In genomic region chr15:66719471-66719870, GRCh38 we compare ENCODE assay signal across 19 cellular contexts. TPM values are rescaled to one million over a fixed set of nuclear protein-coding genes. Genes with fewer than 3 reads are reported as not detected.
A peak's percentile ranks its signal among the peaks of the same experiment; 100 is the strongest.
DNase-seq lines count a peak whose midpoint lies in the region; ATAC-seq and TF ChIP-seq lines count a peak whose summit lies in the region.
"Had no signal": no experiment of that assay in that cellular context is flagged by ENCODE, and none has a peak within 500 bp of the region (broad histone marks: within the 10 kb centered on the region; RNA-seq: fewer than 3 reads in every experiment).

No MANE protein-coding gene starts in this region.

- peak overlapping the region; percentile 74 for H3K27ac Mint-ChIP-seq in activated naive CD8-positive, alpha-beta T cell treated with anti-CD3 and anti-CD28 coated beads, Interleukin-2, amount 10 ng/mL, durations not matched to agents 7 days and 5 days
- H3K27ac Mint-ChIP-seq in activated naive CD8-positive, alpha-beta T cell treated with anti-CD3 and anti-CD28 coated beads for 36 hours, result no peak overlapping the region
- peak overlapping the region; percentile 69 for H3K27ac Mint-ChIP-seq in nephron progenitor cell
- no peak overlapping the region for H3K27ac Mint-ChIP-seq in stimulated activated memory B cell treated with anti-CD40 and anti-IgM and Interleukin-4, amounts not matched to agents 10 μg/mL and 1 μg/mL and 100 μg/mL, for 72 hours
- H3K27ac Mint-ChIP-seq: activated B cell treated with CpG ODN at 0.5 μM for 24 hours; activated naive CD8-positive, alpha-beta T cell; activated T-cell treated with anti-CD3 and anti-CD28 coated beads, Interleukin-2, amount 50 U/mL, for 72 hours; GM23338 had no signal

- TF ChIP-seq CTCF in nephron progenitor cell (IDR thresholded peaks at IDR 0.05), result no peak

- H3K4me1 Mint-ChIP-seq in activated naive CD8-positive, alpha-beta T cell treated with anti-CD3 and anti-CD28 coated beads, Interleukin-2, amount 10 ng/mL, durations not matched to agents 7 days and 5 days, result peaks cover 27% of the 10 kb centered on the region
- H3K4me1 Mint-ChIP-seq in activated naive CD8-positive, alpha-beta T cell treated with anti-CD3 and anti-CD28 coated beads for 36 hours, result peaks cover 5% of the 10 kb centered on the region
- H3K4me1 Mint-ChIP-seq in nephron progenitor cell, result peaks cover 77% of the 10 kb centered on the region
- peaks cover 3% of the 10 kb centered on the region for H3K4me1 Mint-ChIP-seq in stimulated activated memory B cell treated with anti-CD40 and anti-IgM and Interleukin-4, amounts not matched to agents 10 μg/mL and 1 μg/mL and 100 μg/mL, for 72 hours

- H3K27me3 Mint-ChIP-seq in activated naive CD8-positive, alpha-beta T cell treated with anti-CD3 and anti-CD28 coated beads, Interleukin-2, amount 10 ng/mL, durations not matched to agents 7 days and 5 days, result peaks cover 3% of the 10 kb centered on the region
- H3K27me3 Mint-ChIP-seq in activated naive CD8-positive, alpha-beta T cell treated with anti-CD3 and anti-CD28 coated beads for 36 hours, result no peaks in the 10 kb centered on the region
- H3K27me3 Mint-ChIP-seq in nephron progenitor cell (ENCODE audit: low read depth, poor library complexity), result peaks cover 2% of the 10 kb centered on the region
- H3K27me3 Mint-ChIP-seq in stimulated activated memory B cell treated with anti-CD40 and anti-IgM and Interleukin-4, amounts not matched to agents 10 μg/mL and 1 μg/mL and 100 μg/mL, for 72 hours, result peaks cover 62% of the 10 kb centered on the region
- H3K27me3 Mint-ChIP-seq: activated naive CD8-positive, alpha-beta T cell had no signal

- peak overlapping the region; percentile 62 for H3K9ac ChIP-seq in adipocyte (ENCODE audit: low read length)

- H3K27me3 ChIP-seq in adipocyte (replicated peaks; ENCODE audit: control insufficient read depth, insufficient read depth, low read length), result no peaks in the 10 kb centered on the region
- H3K27me3 ChIP-seq: right atrium auricular region had no signal

- peaks cover 92% of the 10 kb centered on the region for H3K36me3 ChIP-seq in adipocyte (ENCODE audit: control insufficient read depth, insufficient read depth, low read length, severe bottlenecking)

- no peaks in the 10 kb centered on the region for H3K9me3 Mint-ChIP-seq in activated naive CD8-positive, alpha-beta T cell treated with anti-CD3 and anti-CD28 coated beads, Interleukin-2, amount 10 ng/mL, durations not matched to agents 7 days and 5 days
- no peaks in the 10 kb centered on the region for H3K9me3 Mint-ChIP-seq in activated naive CD8-positive, alpha-beta T cell treated with anti-CD3 and anti-CD28 coated beads for 36 hours
- no peaks in the 10 kb centered on the region for H3K9me3 Mint-ChIP-seq in nephron progenitor cell
- no peaks in the 10 kb centered on the region for H3K9me3 Mint-ChIP-seq in stimulated activated memory B cell treated with anti-CD40 and anti-IgM and Interleukin-4, amounts not matched to agents 10 μg/mL and 1 μg/mL and 100 μg/mL, for 72 hours
- H3K9me3 Mint-ChIP-seq: activated B cell treated with CpG ODN at 0.5 μM for 24 hours; activated T-cell treated with anti-CD3 and anti-CD28 coated beads, Interleukin-2, amount 50 U/mL, for 72 hours; brain; CD4-positive, alpha-beta memory T cell; GM23338 had no signal

- POLR2A ChIA-PET in activated naive CD8-positive, alpha-beta T cell treated with anti-CD3 and anti-CD28 coated beads, Interleukin-2, amount 10 ng/mL, durations not matched to agents 7 days and 5 days (lab: Charles Lee), result interaction anchor here (0.9 to 3.7 kb wide), 5 partner anchors 17 to 192 kb away, joined by 3 to 42 read pairs (median 4); partner anchors contain the start of gene SMAD6

- H3K4me1 ChIP-seq in adipocyte (ENCODE audit: control insufficient read depth, insufficient read depth, low read length), result peaks cover 91% of the 10 kb centered on the region

- H3K9me3 ChIP-seq in adipocyte (ENCODE audit: control insufficient read depth, low read length), result no peaks in the 10 kb centered on the region
- H3K9me3 ChIP-seq: right atrium auricular region had no signal

- peak overlapping the region; percentile 41 for H3K4me3 Mint-ChIP-seq in activated naive CD8-positive, alpha-beta T cell treated with anti-CD3 and anti-CD28 coated beads, Interleukin-2, amount 10 ng/mL, durations not matched to agents 7 days and 5 days
- no peak overlapping the region for H3K4me3 Mint-ChIP-seq in activated naive CD8-positive, alpha-beta T cell treated with anti-CD3 and anti-CD28 coated beads for 36 hours
- no peak overlapping the region for H3K4me3 Mint-ChIP-seq in nephron progenitor cell
- H3K4me3 Mint-ChIP-seq in stimulated activated memory B cell treated with anti-CD40 and anti-IgM and Interleukin-4, amounts not matched to agents 10 μg/mL and 1 μg/mL and 100 μg/mL, for 72 hours, result no peak overlapping the region
- H3K4me3 Mint-ChIP-seq: activated B cell treated with CpG ODN at 0.5 μM for 24 hours; activated naive CD8-positive, alpha-beta T cell; activated T-cell treated with anti-CD3 and anti-CD28 coated beads, Interleukin-2, amount 50 U/mL, for 72 hours; brain; CD4-positive, alpha-beta memory T cell; GM23338; T-helper 17 cell had no signal

- H3K36me3 Mint-ChIP-seq in activated naive CD8-positive, alpha-beta T cell treated with anti-CD3 and anti-CD28 coated beads, Interleukin-2, amount 10 ng/mL, durations not matched to agents 7 days and 5 days, result no peaks in the 10 kb centered on the region
- H3K36me3 Mint-ChIP-seq in activated naive CD8-positive, alpha-beta T cell treated with anti-CD3 and anti-CD28 coated beads for 36 hours, result no peaks in the 10 kb centered on the region
- H3K36me3 Mint-ChIP-seq in nephron progenitor cell (ENCODE audit: low read depth), result peaks cover 54% of the 10 kb centered on the region
- no peaks in the 10 kb centered on the region for H3K36me3 Mint-ChIP-seq in stimulated activated memory B cell treated with anti-CD40 and anti-IgM and Interleukin-4, amounts not matched to agents 10 μg/mL and 1 μg/mL and 100 μg/mL, for 72 hours
- H3K36me3 Mint-ChIP-seq: activated naive CD8-positive, alpha-beta T cell; CD4-positive, alpha-beta memory T cell had no signal

- DNase-seq in activated naive CD8-positive, alpha-beta T cell treated with anti-CD3 and anti-CD28 coated beads, Interleukin-2, amount 10 ng/mL, durations not matched to agents 7 days and 5 days, result no peak
- DNase-seq in activated naive CD8-positive, alpha-beta T cell treated with anti-CD3 and anti-CD28 coated beads for 36 hours, result no peak
- DNase-seq in adipocyte (ENCODE audit: low read depth) (no peak), nephron progenitor cell (no peak)
- no peak for DNase-seq in activated naive CD4-positive, alpha-beta T cell (lab: John Stamatoyannopoulos, UW)
- DNase-seq: activated B cell treated with CpG ODN at 0.5 μM for 24 hours; CD4-positive, alpha-beta memory T cell; NCI-H1694; NCI-H2227 treated with DMSO at 0.1 percent for 48 hours; NCI-H774; SHP77 treated with DMSO at 0.1 percent for 48 hours; T-helper 17 cell had no signal

- H3K4me3 ChIP-seq in adipocyte (ENCODE audit: low read length), result no peak overlapping the region
- H3K4me3 ChIP-seq: GM23338, right atrium auricular region had no signal

- no peak for ATAC-seq in activated naive CD8-positive, alpha-beta T cell treated with anti-CD3 and anti-CD28 coated beads, Interleukin-2, amount 10 ng/mL, durations not matched to agents 7 days and 5 days (ENCODE audit: low read depth)
- ATAC-seq in GM18858 (IDR thresholded peaks at IDR 0.05; ENCODE audit: unreplicated experiment), result no peak
- no peak for ATAC-seq in stimulated activated memory B cell treated with anti-CD40 and anti-IgM and Interleukin-4, amounts not matched to agents 10 μg/mL and 1 μg/mL and 100 μg/mL, for 72 hours
- ATAC-seq: GM23338, T-helper 17 cell had no signal

RNA-seq across cellular contexts. Expression of gene SMAD6, which starts 17.4 kb away (rescaled TPM):
- total RNA-seq in activated naive CD8-positive, alpha-beta T cell treated with anti-CD3 and anti-CD28 coated beads, Interleukin-2, amount 10 ng/mL, durations not matched to agents 7 days and 5 days, result under 1 TPM; 0.91 to 0.94 TPM
- under 1 TPM; 0.04 to 0.10 TPM for total RNA-seq in activated naive CD8-positive, alpha-beta T cell treated with anti-CD3 and anti-CD28 coated beads for 36 hours

Comparison
In these comparisons a context has a peak if more than half of its experiments do, and no peak if none do; other contexts are left out.
1. H3K27ac Mint-ChIP-seq: peak in activated naive CD8-positive, alpha-beta T cell treated with anti-CD3 and anti-CD28 coated beads, Interleukin-2, amount 10 ng/mL, durations not matched to agents 7 days and 5 days (single experiment) and nephron progenitor cell (single experiment); none in activated naive CD8-positive, alpha-beta T cell treated with anti-CD3 and anti-CD28 coated beads for 36 hours (single experiment) and stimulated activated memory B cell treated with anti-CD40 and anti-IgM and Interleukin-4, amounts not matched to agents 10 μg/mL and 1 μg/mL and 100 μg/mL, for 72 hours (single experiment).